Comparison of ENCODE assay signal across 1 cellular context in the genomic region with DNA sequence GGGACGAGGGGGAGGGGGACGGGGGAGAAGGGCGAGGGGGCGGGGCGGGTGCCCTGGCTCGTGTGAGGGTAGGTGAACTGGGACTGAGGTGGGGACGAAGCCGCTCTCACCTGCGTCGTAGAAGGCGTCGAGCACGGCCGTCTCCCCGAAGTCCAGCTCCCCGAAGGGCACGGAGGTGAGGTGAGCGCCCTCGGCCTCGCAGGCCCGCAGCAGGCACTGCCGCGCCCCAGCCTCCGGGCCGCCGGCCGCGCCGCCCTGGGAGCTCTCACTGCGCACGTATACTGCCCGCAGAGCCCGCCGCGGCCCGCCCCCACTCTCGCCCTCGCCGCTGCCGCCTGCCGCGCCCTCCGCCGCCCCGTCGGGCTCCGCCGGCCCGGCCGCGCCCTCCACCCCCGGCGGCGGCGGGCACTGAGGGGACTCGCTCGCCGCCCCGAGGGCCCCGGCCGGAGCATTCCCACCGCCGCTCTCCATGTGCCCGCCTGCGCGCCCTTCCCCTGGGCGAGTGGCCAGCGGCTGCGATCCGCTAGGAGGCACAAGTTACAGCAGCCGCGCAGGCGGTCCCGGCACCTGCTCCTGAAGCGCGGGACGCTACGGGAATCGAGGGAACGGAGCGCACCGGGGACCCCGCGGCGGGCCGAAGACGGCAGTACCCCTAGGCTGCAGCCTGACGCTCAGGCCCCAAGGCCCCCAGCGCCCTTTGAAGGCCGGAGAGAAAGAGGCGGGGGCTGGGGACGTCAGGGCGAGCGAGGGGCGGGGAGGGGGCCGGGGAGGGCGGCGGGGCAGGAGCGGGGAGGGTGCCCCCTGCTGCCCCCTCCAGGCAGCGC.
TF ChIP-seq lines count a peak whose summit lies in the region.

A gene with protein sequence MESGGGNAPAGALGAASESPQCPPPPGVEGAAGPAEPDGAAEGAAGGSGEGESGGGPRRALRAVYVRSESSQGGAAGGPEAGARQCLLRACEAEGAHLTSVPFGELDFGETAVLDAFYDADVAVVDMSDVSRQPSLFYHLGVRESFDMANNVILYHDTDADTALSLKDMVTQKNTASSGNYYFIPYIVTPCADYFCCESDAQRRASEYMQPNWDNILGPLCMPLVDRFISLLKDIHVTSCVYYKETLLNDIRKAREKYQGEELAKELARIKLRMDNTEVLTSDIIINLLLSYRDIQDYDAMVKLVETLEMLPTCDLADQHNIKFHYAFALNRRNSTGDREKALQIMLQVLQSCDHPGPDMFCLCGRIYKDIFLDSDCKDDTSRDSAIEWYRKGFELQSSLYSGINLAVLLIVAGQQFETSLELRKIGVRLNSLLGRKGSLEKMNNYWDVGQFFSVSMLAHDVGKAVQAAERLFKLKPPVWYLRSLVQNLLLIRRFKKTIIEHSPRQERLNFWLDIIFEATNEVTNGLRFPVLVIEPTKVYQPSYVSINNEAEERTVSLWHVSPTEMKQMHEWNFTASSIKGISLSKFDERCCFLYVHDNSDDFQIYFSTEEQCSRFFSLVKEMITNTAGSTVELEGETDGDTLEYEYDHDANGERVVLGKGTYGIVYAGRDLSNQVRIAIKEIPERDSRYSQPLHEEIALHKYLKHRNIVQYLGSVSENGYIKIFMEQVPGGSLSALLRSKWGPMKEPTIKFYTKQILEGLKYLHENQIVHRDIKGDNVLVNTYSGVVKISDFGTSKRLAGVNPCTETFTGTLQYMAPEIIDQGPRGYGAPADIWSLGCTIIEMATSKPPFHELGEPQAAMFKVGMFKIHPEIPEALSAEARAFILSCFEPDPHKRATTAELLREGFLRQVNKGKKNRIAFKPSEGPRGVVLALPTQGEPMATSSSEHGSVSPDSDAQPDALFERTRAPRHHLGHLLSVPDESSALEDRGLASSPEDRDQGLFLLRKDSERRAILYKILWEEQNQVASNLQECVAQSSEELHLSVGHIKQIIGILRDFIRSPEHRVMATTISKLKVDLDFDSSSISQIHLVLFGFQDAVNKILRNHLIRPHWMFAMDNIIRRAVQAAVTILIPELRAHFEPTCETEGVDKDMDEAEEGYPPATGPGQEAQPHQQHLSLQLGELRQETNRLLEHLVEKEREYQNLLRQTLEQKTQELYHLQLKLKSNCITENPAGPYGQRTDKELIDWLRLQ (N-terminal part only) (minus strand): TSS at position 718 of the 824 bp plus-strand sequence. CDS start 247 bp downstream, at position 471.

TF ChIP-seq in A549, 52 proteins besides CTCF, POLR2A, EP300 and RAD21 (continued from another document):
- peak; percentile 61 for TF ChIP-seq SMC3 (IDR thresholded peaks at IDR 0.05)
- no peak for TF ChIP-seq MAZ (IDR thresholded peaks at IDR 0.05; ENCODE audit: borderline replicate concordance, low read depth, low read length)
- TF ChIP-seq JUN (IDR thresholded peaks at IDR 0.05) = peak in 1 of 2 experiments; percentile 48; a peak in 2 of 5 replicates
- no peak for TF ChIP-seq ZC3H11A (IDR thresholded peaks at IDR 0.05)
